In genomic region chr5:7714697-7715096, GRCh38 we compare ENCODE assay signal across 31 cellular contexts.
DNase-seq lines count a peak whose midpoint lies in the region; ATAC-seq, FAIRE-seq and TF ChIP-seq lines count a peak whose summit lies in the region.
"Had no signal": no experiment of that assay in that cellular context is flagged by ENCODE, and none has a peak within 500 bp of the region (broad histone marks: within the 10 kb centered on the region; RNA-seq: fewer than 3 reads in every experiment).

No MANE protein-coding gene starts in this region.

- H4K91ac ChIP-seq in neuronal stem cell (ENCODE audit: low read depth, low read length, poor library complexity) = no peak overlapping the region

- no peak overlapping the region for H2BK12ac ChIP-seq in neuronal stem cell (ENCODE audit: low read length)

- TF ChIP-seq CTCF in bronchial epithelial cell (IDR thresholded peaks at IDR 0.05; ENCODE audit: insufficient read depth, low read length, severe bottlenecking) = no peak

- H2AK5ac ChIP-seq in neuronal stem cell (ENCODE audit: low read depth, low read length) = no peak overlapping the region

- FAIRE-seq in bronchial epithelial cell (lab: Jason Lieb, UNC) = no peak
- FAIRE-seq in urothelium cell line (lab: Jason Lieb, UNC) = no peak
- FAIRE-seq: GM12892, HTR-8/SVneo had no signal

- H3K79me1 ChIP-seq in neuronal stem cell (ENCODE audit: low read depth, low read length) = no peaks in the 10 kb centered on the region

- H3K27me3 ChIP-seq in bronchial epithelial cell (ENCODE audit: control insufficient read depth, insufficient read depth, low read length) (no peaks in the 10 kb centered on the region), neuronal stem cell (ENCODE audit: control insufficient read depth in 3 of 3, insufficient read depth in 3 of 3, low read depth in 1 of 3, low read length in 3 of 3) (no peaks in the 10 kb centered on the region)
- H3K27me3 ChIP-seq: SJCRH30 had no signal

- no peak overlapping the region for H2BK120ac ChIP-seq in neuronal stem cell (ENCODE audit: low read depth, low read length)

- DNase-seq in M059J (ENCODE audit: low read depth) (peak; percentile 40), bronchial epithelial cell (ENCODE audit: low read depth) (peak; percentile 1), neuronal stem cell (ENCODE audit: low spot score) (no peak), SKM-1 (lab: John Stamatoyannopoulos, UW; ENCODE audit: unreplicated experiment) (no peak), urothelium cell line (ENCODE audit: low spot score) (no peak)
- DNase-seq in T-helper 2 cell treated with Interferon-gamma antibody and Interleukin-4, amounts not matched to agents 5 μg/mL and 100 μg/mL, for 36 hours (ENCODE audit: low spot score) = no peak
- DNase-seq: CD8-positive, alpha-beta memory T cell; DMS 273 treated with DMSO at 0.1 percent for 48 hours; DMS79 treated with DMSO at 0.1 percent for 48 hours; HFFc6; KBM-7; MG63; NCI-H1105 treated with DMSO at 0.1 percent for 48 hours; NCI-H146; NCI-H1930; NCI-H2107; NCI-H446; NCI-H524 treated with DMSO at 0.1 percent for 48 hours; NCI-H82; NK-92 treated with Interleukin-12 subunit alpha and Interleukin-12 subunit beta, amount 100 ng/mL, for 24 hours; SJCRH30 had no signal

- H3K36me3 Mint-ChIP-seq in T-helper 2 cell treated with Interferon-gamma antibody and Interleukin-4, amounts not matched to agents 5 μg/mL and 100 μg/mL, for 36 hours (ENCODE audit: low read depth) = no peaks in the 10 kb centered on the region
- H3K36me3 Mint-ChIP-seq: CD8-positive, alpha-beta memory T cell had no signal

- H3K23ac ChIP-seq in neuronal stem cell (ENCODE audit: low read depth, low read length, poor library complexity) = no peak overlapping the region

- no peak overlapping the region for H3K4me3 ChIP-seq in bronchial epithelial cell (ENCODE audit: low read depth, low read length)
- no peak overlapping the region for H3K4me3 ChIP-seq in neuronal stem cell (ENCODE audit: low read length in 2 of 2)
- H3K4me3 ChIP-seq: GM23338, HAP-1, MG63, SJCRH30 had no signal

- no peaks in the 10 kb centered on the region for H3K27me3 Mint-ChIP-seq in T-helper 2 cell treated with Interferon-gamma antibody and Interleukin-4, amounts not matched to agents 5 μg/mL and 100 μg/mL, for 36 hours (ENCODE audit: low read depth)
- H3K27me3 Mint-ChIP-seq: B cell had no signal

- no peak overlapping the region for H2BK15ac ChIP-seq in neuronal stem cell (ENCODE audit: low read length)

- H2AFZ ChIP-seq in neuronal stem cell (ENCODE audit: low read length) = no peak overlapping the region
- H2AFZ ChIP-seq: GM23338 had no signal

- no peak overlapping the region for H3K4me3 Mint-ChIP-seq in T-helper 2 cell treated with Interferon-gamma antibody and Interleukin-4, amounts not matched to agents 5 μg/mL and 100 μg/mL, for 36 hours
- H3K4me3 Mint-ChIP-seq: B cell; CD8-positive, alpha-beta memory T cell; GM23338; HFFc6 had no signal

- H3K4me1 ChIP-seq in neuronal stem cell (ENCODE audit: control insufficient read depth in 2 of 2, insufficient read depth in 1 of 2, low read depth in 1 of 2, low read length in 2 of 2) = no peaks in the 10 kb centered on the region
- H3K4me1 ChIP-seq: HAP-1, SJCRH30 had no signal

- no peak overlapping the region for H3K4ac ChIP-seq in neuronal stem cell (ENCODE audit: low read length)

- H3K14ac ChIP-seq in neuronal stem cell (ENCODE audit: low read length) = no peak overlapping the region

- H3K4me1 Mint-ChIP-seq in T-helper 2 cell treated with Interferon-gamma antibody and Interleukin-4, amounts not matched to agents 5 μg/mL and 100 μg/mL, for 36 hours (ENCODE audit: low read depth) = no peaks in the 10 kb centered on the region
- H3K4me1 Mint-ChIP-seq: B cell; CD8-positive, alpha-beta memory T cell had no signal

- no peaks in the 10 kb centered on the region for H3K9me3 ChIP-seq in neuronal stem cell (replicated peaks in 1 of 2; ENCODE audit: control insufficient read depth in 2 of 2, insufficient read depth in 1 of 2, low read depth in 1 of 2, low read length in 2 of 2)
- H3K9me3 ChIP-seq: HAP-1, SJCRH30 had no signal

- no peak overlapping the region for H3K27ac ChIP-seq in neuronal stem cell (replicated peaks; ENCODE audit: low read length)
- H3K27ac ChIP-seq: C4-2B, SJCRH30 had no signal

- peak overlapping the region; percentile 24 for H3K18ac ChIP-seq in neuronal stem cell (ENCODE audit: low read length)

- H4K8ac ChIP-seq in neuronal stem cell (ENCODE audit: low read depth, low read length) = no peak overlapping the region

- H2BK5ac ChIP-seq in neuronal stem cell (ENCODE audit: low read length) = no peak overlapping the region

- H3K4me2 ChIP-seq in neuronal stem cell (ENCODE audit: insufficient read depth, low read length, poor library complexity, severe bottlenecking) = no peak overlapping the region
- H3K4me2 ChIP-seq: GM23338 had no signal

- H3K36me3 ChIP-seq in bronchial epithelial cell (ENCODE audit: control insufficient read depth, insufficient read depth, low read length) (no peaks in the 10 kb centered on the region), neuronal stem cell (replicated peaks in 1 of 2; ENCODE audit: control insufficient read depth in 2 of 2, insufficient read depth in 2 of 2, low read length in 2 of 2) (no peaks in the 10 kb centered on the region)
- H3K36me3 ChIP-seq: HAP-1, MG63, SJCRH30 had no signal

- no peak overlapping the region for H3K27ac Mint-ChIP-seq in T-helper 2 cell treated with Interferon-gamma antibody and Interleukin-4, amounts not matched to agents 5 μg/mL and 100 μg/mL, for 36 hours
- H3K27ac Mint-ChIP-seq: B cell; CD8-positive, alpha-beta memory T cell; GM23338; HFFc6 had no signal

- no peak for ATAC-seq in GM21717 (IDR thresholded peaks at IDR 0.05; ENCODE audit: unreplicated experiment)
- ATAC-seq: GM23338, PC-3, Right ventricle myocardium inferior, SK-N-SH treated with all-trans-retinoic acid at 6 μM for 48 hours had no signal

- H3K9ac ChIP-seq in neuronal stem cell (ENCODE audit: low read depth, low read length, poor library complexity) = no peak overlapping the region

- no peaks in the 10 kb centered on the region for H3K9me3 Mint-ChIP-seq in T-helper 2 cell treated with Interferon-gamma antibody and Interleukin-4, amounts not matched to agents 5 μg/mL and 100 μg/mL, for 36 hours
- H3K9me3 Mint-ChIP-seq: GM23338 had no signal

Comparison
In these comparisons a context has a peak if more than half of its experiments do, and no peak if none do; other contexts are left out.
1. DNase-seq: peak in M059J (single experiment) and bronchial epithelial cell (single experiment); none in neuronal stem cell (single experiment), SKM-1 (single experiment), T-helper 2 cell treated with Interferon-gamma antibody and Interleukin-4, amounts not matched to agents 5 μg/mL and 100 μg/mL, for 36 hours (single experiment) and urothelium cell line (single experiment).